Comparison of ENCODE assay signal across 6 cellular contexts in genomic region chr1:173862146-173862768, GRCh38. TPM values are rescaled to one million over a fixed set of nuclear protein-coding genes. Genes with fewer than 3 reads are reported as not detected.
DNase-seq lines count a peak whose midpoint lies in the region; ATAC-seq and TF ChIP-seq lines count a peak whose summit lies in the region.
"Not testable (repeated sequence)": the region's sequence is repeated elsewhere in the genome, so short reads cannot be mapped to it uniquely, and the experiment has no call there.

No MANE protein-coding gene starts in this region.

- TF ChIP-seq CTCF in 22Rv1 (IDR thresholded peaks at IDR 0.05); NB4 (IDR thresholded peaks at IDR 0.05; ENCODE audit: low read depth, low read length); VCaP (conservative IDR thresholded peaks at IDR 0.05): not testable (repeated sequence)

- peaks cover 32% of the 10 kb centered on the region for H3K4me1 Mint-ChIP-seq in memory B cell

- H3K27ac ChIP-seq in 22Rv1 (peak overlapping the region; percentile 99), VCaP (peak overlapping the region; percentile 93; the same call in 1 of the 2 replicates)

- ATAC-seq in activated naive CD4-positive, alpha-beta T cell treated with anti-CD3 and anti-CD28 coated beads, Interleukin-2, amount 50 U/mL, for 72 hours, result peak; percentile 8 to 26
- ATAC-seq in memory B cell (ENCODE audit: low read depth), result not testable (repeated sequence)

- TF ChIP-seq POLR2A in GM18951 (IDR thresholded peaks at IDR 0.05; ENCODE audit: extremely low read depth, insufficient read depth, insufficient read length) (peak; percentile 45), NB4 (IDR thresholded peaks at IDR 0.05; ENCODE audit: extremely low read depth, insufficient read length) (peak; percentile 11)

- not testable (repeated sequence) for H3K27me3 Mint-ChIP-seq in memory B cell

- H3K27ac Mint-ChIP-seq in activated naive CD4-positive, alpha-beta T cell treated with anti-CD3 and anti-CD28 coated beads, Interleukin-2, amount 50 U/mL, for 72 hours, result peak overlapping the region; percentile 84 to 92
- peak overlapping the region; percentile 92 for H3K27ac Mint-ChIP-seq in memory B cell

- H3K9me3 Mint-ChIP-seq in activated naive CD4-positive, alpha-beta T cell treated with anti-CD3 and anti-CD28 coated beads, Interleukin-2, amount 50 U/mL, for 72 hours; memory B cell: not testable (repeated sequence)

- peak; percentile 59 for DNase-seq in NB4 (ENCODE audit: low read depth)
- not testable (repeated sequence) for DNase-seq in activated naive CD4-positive, alpha-beta T cell treated with anti-CD3 and anti-CD28 coated beads, Interleukin-2, amount 50 U/mL, for 72 hours (ENCODE audit: low spot score in 2 of 2); memory B cell (ENCODE audit: low spot score in 2 of 2)

- H3K4me3 ChIP-seq in NB4 (ENCODE audit: low read depth, low read length), result not testable (repeated sequence)

- in situ Hi-C loops in GM18951 (cut with MboI; ENCODE audit: low sequenced_read_pairs, unreplicated experiment), result not testable (repeated sequence)

- peaks cover 36 to 49% of the 10 kb centered on the region in 2 donors for H3K36me3 Mint-ChIP-seq in activated naive CD4-positive, alpha-beta T cell treated with anti-CD3 and anti-CD28 coated beads, Interleukin-2, amount 50 U/mL, for 72 hours
- H3K36me3 Mint-ChIP-seq in memory B cell, result peaks cover 35% of the 10 kb centered on the region

- not testable (repeated sequence) for H3K4me3 Mint-ChIP-seq in memory B cell

RNA-seq across cellular contexts. Expression of gene GAS5, which starts 5.5 kb away (rescaled TPM):
- total RNA-seq in activated naive CD4-positive, alpha-beta T cell treated with anti-CD3 and anti-CD28 coated beads, Interleukin-2, amount 50 U/mL, for 72 hours, result 100 to 1,000 TPM; 846 to 962 TPM

RNA-seq across cellular contexts. Expression of gene ZBTB37, which starts 5.9 kb away (rescaled TPM):
- 10 to 100 TPM in 1 of 2 donors, 1 to 10 TPM in 1; 9.5 to 21.4 TPM for total RNA-seq in activated naive CD4-positive, alpha-beta T cell treated with anti-CD3 and anti-CD28 coated beads, Interleukin-2, amount 50 U/mL, for 72 hours

RNA-seq across cellular contexts. Expression of gene CENPL, which starts 37.6 kb away (rescaled TPM):
- 10 to 100 TPM; 29.5 to 30.4 TPM for total RNA-seq in activated naive CD4-positive, alpha-beta T cell treated with anti-CD3 and anti-CD28 coated beads, Interleukin-2, amount 50 U/mL, for 72 hours

RNA-seq across cellular contexts. Expression of gene DARS2, which starts 37.8 kb away (rescaled TPM):
- total RNA-seq in activated naive CD4-positive, alpha-beta T cell treated with anti-CD3 and anti-CD28 coated beads, Interleukin-2, amount 50 U/mL, for 72 hours, result 10 to 100 TPM; 31.1 to 40.7 TPM

RNA-seq across cellular contexts. Expression of gene SERPINC1, which starts 54.9 kb away (rescaled TPM):
- under 1 TPM in 1 of 2 donors, not detected in 1; 0.27 TPM for total RNA-seq in activated naive CD4-positive, alpha-beta T cell treated with anti-CD3 and anti-CD28 coated beads, Interleukin-2, amount 50 U/mL, for 72 hours
